ENCODE assay signal across 9 cellular contexts in genomic region chr10:103125323-103126267, GRCh38.
DNase-seq lines count a peak whose midpoint lies in the region; ATAC-seq and TF ChIP-seq lines count a peak whose summit lies in the region.
"Had no signal": no experiment of that assay in that cellular context is flagged by ENCODE, and none has a peak within 500 bp of the region (broad histone marks: within the 10 kb centered on the region; RNA-seq: fewer than 3 reads in every experiment).

No MANE protein-coding gene starts in this region.

- H3K4me1 ChIP-seq in Loucy (ENCODE audit: insufficient read depth, low read length, poor library complexity, severe bottlenecking), result peaks cover 18% of the 10 kb centered on the region
- H3K4me1 ChIP-seq: SJSA1 had no signal

- no peaks in the 10 kb centered on the region for H3F3A ChIP-seq in Loucy (ENCODE audit: low read depth)

- no peak overlapping the region for H2AFZ ChIP-seq in Loucy (ENCODE audit: low read length)

- H3K4me3 ChIP-seq in Loucy (ENCODE audit: low read length, poor library complexity, severe bottlenecking), result no peak overlapping the region
- H3K4me3 ChIP-seq: SJSA1 had no signal

- peak overlapping the region; percentile 21 for H3K4me2 ChIP-seq in Loucy (ENCODE audit: low read depth, low read length, poor library complexity, severe bottlenecking)

- H3K27me3 ChIP-seq in Loucy (ENCODE audit: insufficient read depth, low read length, poor library complexity, severe bottlenecking), result no peaks in the 10 kb centered on the region
- H3K27me3 ChIP-seq: SJSA1 had no signal

- ATAC-seq in GM18508 (IDR thresholded peaks at IDR 0.05; ENCODE audit: insufficient read depth, unreplicated experiment), result peak; percentile 81
- ATAC-seq in GM21825 (IDR thresholded peaks at IDR 0.05; ENCODE audit: unreplicated experiment), result peak; percentile 80

- H4K20me1 ChIP-seq in Loucy (ENCODE audit: insufficient read depth, low read length, poor library complexity, severe bottlenecking), result peaks cover 33% of the 10 kb centered on the region

- no peak for TF ChIP-seq CTCF in Loucy (conservative IDR thresholded peaks at IDR 0.05; ENCODE audit: low read length)

- H3K9me2 ChIP-seq in Loucy (replicated peaks; ENCODE audit: low read depth, low read length), result no peaks in the 10 kb centered on the region

- H3K36me3 ChIP-seq in Loucy (ENCODE audit: insufficient read depth, low read length), result peaks cover 14% of the 10 kb centered on the region; the same call in 1 of the 2 replicates

- peaks cover 37% of the 10 kb centered on the region; the same call in 1 of the 2 replicates for H3K79me2 ChIP-seq in Loucy (ENCODE audit: insufficient read depth, low read length)

- DNase-seq in myocyte (ENCODE audit: low read depth) (peak; percentile 61), SW480 (ENCODE audit: low spot score) (no peak), DMS79 treated with DMSO at 0.1 percent for 48 hours (lab: John Stamatoyannopoulos, UW) (no peak), NK-92 (lab: John Stamatoyannopoulos, UW; ENCODE audit: unreplicated experiment) (no peak), SKM-1 treated with dmso at 0.1 percent for 144 hours (lab: John Stamatoyannopoulos, UW; ENCODE audit: unreplicated experiment) (no peak)

- H3K9me3 ChIP-seq in Loucy (ENCODE audit: insufficient read depth, low read depth, low read length), result no peaks in the 10 kb centered on the region
- H3K9me3 ChIP-seq: SJSA1 had no signal

- H3K9ac ChIP-seq in Loucy (ENCODE audit: low read depth, low read length, poor library complexity, severe bottlenecking), result no peak overlapping the region
